In the genomic region with DNA sequence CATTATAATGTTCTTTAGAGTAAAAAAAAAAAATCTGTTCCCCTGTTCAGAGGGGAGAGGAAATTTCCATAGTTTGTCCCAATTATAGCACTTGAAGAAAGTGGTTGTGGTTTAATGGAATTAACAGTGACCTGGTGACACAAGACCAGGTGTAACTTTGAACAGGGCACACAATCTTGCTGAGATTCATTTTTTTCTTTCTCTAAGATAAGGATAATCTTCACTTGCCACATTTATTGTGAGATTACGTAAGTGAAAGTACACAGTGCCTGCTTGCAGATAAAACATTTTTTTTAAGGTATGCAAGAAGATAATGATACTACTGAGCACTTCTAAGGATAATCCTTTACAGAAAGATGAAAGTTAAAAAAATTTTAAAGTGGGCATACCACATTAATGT, we compare ENCODE assay signal across 27 cellular contexts.
"Had no signal": no experiment of that assay in that cellular context is flagged by ENCODE, and none has a peak within 500 bp of the region (broad histone marks: within the 10 kb centered on the region; RNA-seq: fewer than 3 reads in every experiment).

No MANE protein-coding gene starts in this region.

- H3K4me1 Mint-ChIP-seq: activated CD8-positive, alpha-beta memory T cell treated with anti-CD3 and anti-CD28 coated beads, Interleukin-2, amount 10 ng/mL, durations not matched to agents 7 days and 5 days; activated naive CD4-positive, alpha-beta T cell treated with anti-CD3 and anti-CD28 coated beads, Interleukin-2, amount 50 U/mL, for 24 hours; T-helper 17 cell; WTC11 had no signal

- H3K36me3 ChIP-seq: ascending aorta had no signal

- DNase-seq: activated CD4-positive, alpha-beta T cell treated with anti-CD3 and anti-CD28 coated beads for 48 hours; activated CD4-positive, alpha-beta T cell treated with anti-CD3 and anti-CD28 coated beads, Interleukin-2, amount 50 U/mL, for 48 hours; activated CD4-positive, CD25-positive, alpha-beta regulatory T cell treated with anti-CD3 and anti-CD28 coated beads, Interleukin-2, amount 50 U/mL, for 72 hours; activated CD8-positive, alpha-beta memory T cell treated with anti-CD3 and anti-CD28 coated beads, Interleukin-2, amount 10 ng/mL, durations not matched to agents 7 days and 5 days; activated effector memory CD4-positive, alpha-beta T cell treated with Interleukin-2 at 50 U/mL for 16 hours; activated naive CD4-positive, alpha-beta T cell; activated T-cell treated with anti-CD3 and anti-CD28 coated beads, Interleukin-2, amount 50 U/mL, for 24 hours; amniotic stem cell; body of pancreas; central memory CD4-positive, alpha-beta T cell; Karpas-422; MM.1S; NCI-H1105; NCI-H1436; NCI-H187 treated with DMSO at 0.1 percent for 48 hours; NCI-H2081 treated with DMSO at 0.1 percent for 48 hours; NCI-H226; NCI-H510A; NCI-H526 treated with DMSO at 0.1 percent for 48 hours; PC-9; SHP77 treated with DMSO at 0.1 percent for 48 hours; T-helper 17 cell; T-helper 9 cell had no signal

- H3K4me3 ChIP-seq: ascending aorta, body of pancreas, PC-9 had no signal

- H3K9me3 ChIP-seq: ascending aorta, body of pancreas had no signal

- H3K9me3 Mint-ChIP-seq: activated naive CD4-positive, alpha-beta T cell treated with anti-CD3 and anti-CD28 coated beads, Interleukin-2, amount 50 U/mL, for 24 hours; activated T-cell treated with anti-CD3 and anti-CD28 coated beads, Interleukin-2, amount 50 U/mL, for 24 hours; activated T-helper 1 cell treated with anti-CD3 and anti-CD28 coated beads, Interleukin-12 subunit alpha, Interleukin-12 subunit beta, Interleukin-2, Interleukin-4 antibody, amounts not matched to agents 30 ng/mL and 10 ng/mL and 1 ng/mL, durations not matched to agents 14 hours and 24 hours and 36 hours; WTC11 had no signal

- H3K4me1 ChIP-seq: ascending aorta, body of pancreas had no signal

- H3K27ac Mint-ChIP-seq: activated CD8-positive, alpha-beta memory T cell treated with anti-CD3 and anti-CD28 coated beads, Interleukin-2, amount 10 ng/mL, durations not matched to agents 7 days and 5 days; activated naive CD4-positive, alpha-beta T cell treated with anti-CD3 and anti-CD28 coated beads, Interleukin-2, amount 50 U/mL, for 24 hours; activated T-cell treated with anti-CD3 and anti-CD28 coated beads, Interleukin-2, amount 50 U/mL, for 24 hours; activated T-helper 1 cell treated with anti-CD3 and anti-CD28 coated beads, Interleukin-12 subunit alpha, Interleukin-12 subunit beta, Interleukin-2, Interleukin-4 antibody, amounts not matched to agents 30 ng/mL and 10 ng/mL and 1 ng/mL, durations not matched to agents 14 hours and 24 hours and 36 hours; T-helper 17 cell; WTC11 had no signal

- H3K27me3 Mint-ChIP-seq: activated CD8-positive, alpha-beta memory T cell treated with anti-CD3 and anti-CD28 coated beads, Interleukin-2, amount 10 ng/mL, durations not matched to agents 7 days and 5 days; activated naive CD4-positive, alpha-beta T cell treated with anti-CD3 and anti-CD28 coated beads, Interleukin-2, amount 50 U/mL, for 24 hours; activated T-cell treated with anti-CD3 and anti-CD28 coated beads, Interleukin-2, amount 50 U/mL, for 24 hours; T-helper 17 cell had no signal

- H3K27me3 ChIP-seq: ascending aorta, body of pancreas had no signal

- H3K36me3 Mint-ChIP-seq: activated CD8-positive, alpha-beta memory T cell treated with anti-CD3 and anti-CD28 coated beads, Interleukin-2, amount 10 ng/mL, durations not matched to agents 7 days and 5 days; activated naive CD4-positive, alpha-beta T cell treated with anti-CD3 and anti-CD28 coated beads, Interleukin-2, amount 50 U/mL, for 24 hours; WTC11 had no signal

- H3K4me3 Mint-ChIP-seq: activated CD8-positive, alpha-beta memory T cell treated with anti-CD3 and anti-CD28 coated beads, Interleukin-2, amount 10 ng/mL, durations not matched to agents 7 days and 5 days; activated naive CD4-positive, alpha-beta T cell treated with anti-CD3 and anti-CD28 coated beads, Interleukin-2, amount 50 U/mL, for 24 hours; activated T-cell treated with anti-CD3 and anti-CD28 coated beads, Interleukin-2, amount 50 U/mL, for 24 hours; activated T-helper 1 cell treated with anti-CD3 and anti-CD28 coated beads, Interleukin-12 subunit alpha, Interleukin-12 subunit beta, Interleukin-2, Interleukin-4 antibody, amounts not matched to agents 30 ng/mL and 10 ng/mL and 1 ng/mL, durations not matched to agents 14 hours and 24 hours and 36 hours; T-helper 17 cell; WTC11 had no signal
